ENCODE assay signal across 1 cellular context in genomic region chr4:135123632-135124031, GRCh38.
A peak's percentile ranks its signal among the peaks of the same experiment; 100 is the strongest.
TF ChIP-seq lines count a peak whose summit lies in the region.

No MANE protein-coding gene starts in this region.

TF ChIP-seq in HCT116, 20 proteins besides CTCF, POLR2A, EP300 and RAD21 (continued from another document):
- TF ChIP-seq CEBPB (IDR thresholded peaks at IDR 0.05; ENCODE audit: low read depth), result peak; percentile 80
